Comparison of ENCODE assay signal across 24 cellular contexts in genomic region chr1:245131026-245131393, GRCh38. TPM values are rescaled to one million over a fixed set of nuclear protein-coding genes. Genes with fewer than 3 reads are reported as not detected.
A peak's percentile ranks its signal among the peaks of the same experiment; 100 is the strongest.
DNase-seq lines count a peak whose midpoint lies in the region; ATAC-seq, FAIRE-seq and TF ChIP-seq lines count a peak whose summit lies in the region.
"Had no signal": no experiment of that assay in that cellular context is flagged by ENCODE, and none has a peak within 500 bp of the region (broad histone marks: within the 10 kb centered on the region; RNA-seq: fewer than 3 reads in every experiment).

No MANE protein-coding gene starts in this region.

- H3K27me3 ChIP-seq in DOHH2 (ENCODE audit: control insufficient read depth, low read length) (no peaks in the 10 kb centered on the region), K562 (ENCODE audit: control insufficient read depth in 2 of 2, insufficient read depth in 2 of 2, low read length in 2 of 2) (peaks cover 39 to 65% of the 10 kb centered on the region in 2 experiments), hepatocyte (peaks cover 2% of the 10 kb centered on the region)

- H3K4me2 ChIP-seq in DOHH2 (ENCODE audit: low read length), result peak overlapping the region; percentile 64
- H3K4me2 ChIP-seq in K562 (ENCODE audit: insufficient read depth, low read length), result no peak overlapping the region
- H3K4me2 ChIP-seq in hepatocyte, result no peak overlapping the region

- TF ChIP-seq POLR2A in K562 (conservative IDR thresholded peaks at IDR 0.05), result no peak

- intact Hi-C loops in K562 (cut with micrococcal nuclease) (no loop called here), mucosa of descending colon (cut with DNase I, micrococcal nuclease) (no loop called here)

- H3K79me2 ChIP-seq in DOHH2 (ENCODE audit: control insufficient read depth, low read length), result no peaks in the 10 kb centered on the region
- H3K79me2 ChIP-seq in K562 (ENCODE audit: control insufficient read depth, insufficient read depth, low read length), result no peaks in the 10 kb centered on the region
- no peaks in the 10 kb centered on the region for H3K79me2 ChIP-seq in hepatocyte

- TF ChIP-seq CTCF in DOHH2 (IDR thresholded peaks at IDR 0.05; ENCODE audit: low read depth, low read length, poor library complexity, severe bottlenecking) (no peak), K562 (IDR thresholded peaks at IDR 0.05 in 2 of 3, conservative IDR thresholded peaks at IDR 0.05 in 1 of 3; ENCODE audit: insufficient read depth in 2 of 3, low read depth in 1 of 3, low read length in 3 of 3) (no peak), hepatocyte (IDR thresholded peaks at IDR 0.05; ENCODE audit: poor library complexity) (no peak), mucosa of descending colon (IDR thresholded peaks at IDR 0.05) (no peak)

- H3F3A ChIP-seq in DOHH2 (ENCODE audit: control insufficient read depth, insufficient read depth), result 0 out of 2 replicates have a peak, but pooled peaks cover 3% of the 10 kb centered on the region

- no peak for TF ChIP-seq RAD21 in K562 (CRISPR knock-in tag; conservative IDR thresholded peaks at IDR 0.05 in 1 of 2, IDR thresholded peaks at IDR 0.05 in 1 of 2)

- H3K4me3 ChIP-seq in DOHH2 (ENCODE audit: low read length), result peak overlapping the region; percentile 15
- no peak overlapping the region for H3K4me3 ChIP-seq in K562
- no peak overlapping the region for H3K4me3 ChIP-seq in hepatocyte
- no peak overlapping the region for H3K4me3 ChIP-seq in mucosa of descending colon
- H3K4me3 ChIP-seq: GM12878 had no signal

- WGBS in K562 (ENCODE audit: insufficient coverage, low coverage, missing lambda C conversion rate), result 2% methylated on average over 9 of the region's 9 CpGs
- 63% methylated on average over 9 of the region's 9 CpGs for WGBS in hepatocyte (ENCODE audit: low lambda C conversion rate, missing lambda C conversion rate)

- CTCF ChIA-PET in K562 (lab: Yijun Ruan, JAX; ENCODE audit: low intra/inter-chr PET ratio), result no interaction called here

- H3K36me3 ChIP-seq in DOHH2 (ENCODE audit: control insufficient read depth, low read length) (no peaks in the 10 kb centered on the region), K562 (ENCODE audit: control insufficient read depth, insufficient read depth, low read length) (no peaks in the 10 kb centered on the region), hepatocyte (replicated peaks; ENCODE audit: insufficient read depth, low read depth) (no peaks in the 10 kb centered on the region), mucosa of descending colon (ENCODE audit: low read depth) (no peaks in the 10 kb centered on the region)

- H3K9ac ChIP-seq in K562 (ENCODE audit: insufficient read depth in 1 of 2, low read depth in 2 of 2, low read length in 2 of 2), result no peak overlapping the region

- H4K20me1 ChIP-seq in DOHH2 (ENCODE audit: control insufficient read depth, insufficient read depth, low read depth, low read length) (no peaks in the 10 kb centered on the region), K562 (replicated peaks; ENCODE audit: control insufficient read depth, insufficient read depth, low read length) (no peaks in the 10 kb centered on the region; the same call in 1 of the 2 replicates), hepatocyte (ENCODE audit: insufficient read depth, poor library complexity, severe bottlenecking) (no peaks in the 10 kb centered on the region)

- H3K4me1 ChIP-seq in DOHH2 (ENCODE audit: control insufficient read depth, low read length) (peaks cover 49% of the 10 kb centered on the region), K562 (replicated peaks in 1 of 2; ENCODE audit: control insufficient read depth in 2 of 2, insufficient read depth in 2 of 2, low read length in 2 of 2) (no peaks in the 10 kb centered on the region), hepatocyte (ENCODE audit: insufficient read depth) (no peaks in the 10 kb centered on the region), mucosa of descending colon (ENCODE audit: low read depth) (no peaks in the 10 kb centered on the region)

- BruUV-seq in K562 (replicated peaks; lab: Mats Ljungman, UMichigan), result no TSS peak

- ATAC-seq in K562, result peak; percentile 39; the same call in 2 of the 3 replicates
- no peak for ATAC-seq in mucosa of descending colon
- ATAC-seq in GM21737 (IDR thresholded peaks at IDR 0.05; ENCODE audit: unreplicated experiment), result no peak
- ATAC-seq: GM12878 had no signal

- in situ Hi-C loops in K562 (cut with MboI), result no loop called here

- H3K27ac ChIP-seq in DOHH2 (ENCODE audit: low read depth, low read length), result peak overlapping the region; percentile 74
- no peak overlapping the region for H3K27ac ChIP-seq in K562 (ENCODE audit: extremely low read depth, low read depth, low read length)
- no peak overlapping the region for H3K27ac ChIP-seq in hepatocyte
- H3K27ac ChIP-seq: C4-2B had no signal

- H2AFZ ChIP-seq in K562 (ENCODE audit: low read depth, low read length), result no peak overlapping the region
- H2AFZ ChIP-seq in hepatocyte, result no peak overlapping the region

- FAIRE-seq in HTR-8/SVneo (lab: Jason Lieb, UNC) (peak; percentile 28), K562 (lab: Jason Lieb, UNC) (peak; percentile 81)
- FAIRE-seq: G401.6, GM12878, H54 had no signal

- no peak for DNase-seq in HTR-8/SVneo (ENCODE audit: insufficient read length, low spot score)
- no peak for DNase-seq in K562 (ENCODE audit: extremely low read depth in 1 of 4, low spot score in 3 of 4)
- DNase-seq in mesenteric fat pad (ENCODE audit: low spot score), result peak; percentile 2
- no peak for DNase-seq in hepatocyte (ENCODE audit: low spot score)
- DNase-seq in mucosa of descending colon, result no peak
- no peak for DNase-seq in HPDE6-E6E7 (ENCODE audit: extremely low spot score)
- DNase-seq: DMS 273 treated with DMSO at 0.1 percent for 48 hours, HFFc6, IMR-90, Kasumi-1, MM.1S, NCI-H1092 treated with DMSO at 0.1 percent for 48 hours, NCI-H1694 treated with DMSO at 0.1 percent for 48 hours, NCI-H226, NCI-H524 treated with DMSO at 0.1 percent for 48 hours, OCI-M1, SIG-M5 had no signal

- POLR2A ChIA-PET in K562 (lab: Yijun Ruan, JAX), result no interaction called here

- H3K9me2 ChIP-seq in DOHH2 (replicated peaks; ENCODE audit: control insufficient read depth, low read length) (no peaks in the 10 kb centered on the region), hepatocyte (replicated peaks; ENCODE audit: insufficient read depth) (no peaks in the 10 kb centered on the region)

- no peaks in the 10 kb centered on the region for H3K9me1 ChIP-seq in K562 (ENCODE audit: control insufficient read depth, insufficient read depth, low read length)

- TF ChIP-seq EP300 in K562 (IDR thresholded peaks at IDR 0.05; ENCODE audit: low read length), result no peak

- H3K9me3 ChIP-seq in DOHH2 (ENCODE audit: control insufficient read depth, insufficient read depth, low read length) (no peaks in the 10 kb centered on the region), K562 (replicated peaks; ENCODE audit: control insufficient read depth, insufficient read depth, low read depth, low read length) (no peaks in the 10 kb centered on the region), hepatocyte (ENCODE audit: low read depth) (no peaks in the 10 kb centered on the region), mucosa of descending colon (no peaks in the 10 kb centered on the region)

TF ChIP-seq in K562, 482 proteins besides CTCF, POLR2A, EP300 and RAD21 (continues in another document):
- TF ChIP-seq ETV6 (IDR thresholded peaks at IDR 0.05; ENCODE audit: borderline replicate concordance in 1 of 2, low read depth in 2 of 2, low read length in 1 of 2) (no peak), ETV6 (CRISPR knock-in tag; IDR thresholded peaks at IDR 0.05; ENCODE audit: borderline replicate concordance) (no peak), ZBTB49 (CRISPR knock-in tag; IDR thresholded peaks at IDR 0.05; ENCODE audit: borderline replicate concordance) (no peak), MYBL2 (IDR thresholded peaks at IDR 0.05; ENCODE audit: low read depth) (no peak), MYBL2 (CRISPR knock-in tag; IDR thresholded peaks at IDR 0.05; ENCODE audit: borderline replicate concordance) (no peak)

RNA-seq across cellular contexts. Expression of gene KIF26B, which starts 23.8 kb away (rescaled TPM):
- not detected in 2 replicates for total RNA-seq in K562 (2011; cell fraction: chromatin; rRNA removed; ENCODE audit: low replicate concordance)
- total RNA-seq in K562 (2011; cell fraction: nucleolus; rRNA removed), result not detected in 2 replicates
- not detected in 2 replicates for total RNA-seq in K562 (2011; cell fraction: nucleoplasm; rRNA removed)
- total RNA-seq in K562 (2014; rRNA removed), result not detected in 2 replicates
- total RNA-seq in K562 (2014; rRNA removed; fragmentation: Illumina TruSeq; extraction: Trizol), result not detected in 2 replicates
- total RNA-seq in K562 (2015; rRNA removed; fragmentation: Illumina TruSeq; extraction: Trizol), result not detected in 2 replicates
- total RNA-seq in K562 (2021), result 0.02 and 0.07 TPM in 2 replicates
- polyA plus RNA-seq in K562 (2011; rRNA removed), result not detected in 2 replicates
- under 0.01 TPM in 1 of 2 replicates, not detected in the other for polyA plus RNA-seq in K562 (2011; cell fraction: cytosol; rRNA removed)
- polyA plus RNA-seq in K562 (2011; cell fraction: nucleus; rRNA removed), result 0.01 and 0.03 TPM in 2 replicates
- 0.18 and 0.36 TPM in 2 replicates for polyA plus RNA-seq in K562 (2012)
- not detected in 2 replicates for polyA plus RNA-seq in K562 (2014; fragmentation: Illumina TruSeq; extraction: Trizol)
- polyA plus RNA-seq in K562 (2014; fragmentation: Nextera tagmentation; extraction: Ambion mirVana), result under 1 TPM; 0.03 to 0.08 TPM
- not detected in 2 replicates for polyA plus RNA-seq in K562 (2014; rRNA removed)
- polyA minus RNA-seq in K562 (2011; rRNA and poly(A)+ RNA removed), result not detected in 2 replicates
- not detected in 2 replicates for polyA minus RNA-seq in K562 (2011; cell fraction: cytosol; rRNA and poly(A)+ RNA removed)
- polyA minus RNA-seq in K562 (2011; cell fraction: nucleus; rRNA and poly(A)+ RNA removed), result 0.13 TPM in 1 of 2 replicates, not detected in the other
- total RNA-seq in mesenteric fat pad, result 0.32 TPM
- 19.8 and 21.6 TPM in 2 replicates for total RNA-seq in hepatocyte
- polyA plus RNA-seq in hepatocyte, result 11.3 and 12.7 TPM in 2 replicates
- 1 to 10 TPM in 1 of 3 donors, under 1 TPM in 2; 0.14 to 3.2 (median 0.39) TPM for total RNA-seq in mucosa of descending colon
- total RNA-seq: A673 had no signal
